In the genomic region with DNA sequence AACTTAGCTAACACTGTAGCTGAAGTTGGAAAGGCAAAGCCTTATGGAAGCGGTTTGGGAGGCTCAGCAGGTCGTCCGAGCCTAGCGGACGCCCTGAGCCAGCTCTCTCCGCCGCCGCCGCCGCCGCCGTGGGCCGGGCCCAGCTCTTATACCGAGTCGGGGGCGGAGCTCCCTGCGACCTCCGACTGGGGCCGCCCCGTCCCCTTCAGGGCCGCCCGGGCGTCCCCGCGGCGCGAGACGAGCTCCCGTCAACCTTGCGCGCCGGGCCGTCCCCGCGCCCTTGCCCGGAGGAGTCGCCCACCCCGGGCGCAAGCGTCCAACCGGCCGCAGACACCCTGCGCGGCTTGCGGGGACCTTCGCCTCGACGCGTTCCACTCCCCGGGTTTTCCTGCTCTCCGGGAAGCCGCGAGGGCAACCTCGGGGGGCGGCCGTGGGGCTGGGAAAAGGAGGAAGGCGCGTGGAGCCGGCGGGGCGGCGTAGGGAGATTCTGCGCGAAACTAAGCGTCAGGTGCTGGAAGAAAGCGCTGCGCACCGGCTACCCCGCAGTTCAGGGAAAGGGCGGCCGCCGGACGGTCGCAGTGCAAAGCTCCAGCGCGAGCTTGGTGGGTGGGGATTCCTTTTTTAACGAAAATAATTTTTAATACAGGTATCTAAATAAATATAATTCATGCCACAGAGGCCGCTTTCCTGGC, we compare ENCODE assay signal across 8 cellular contexts. TPM values are rescaled to one million over a fixed set of nuclear protein-coding genes. Genes with fewer than 3 reads are reported as not detected.
DNase-seq lines count a peak whose midpoint lies in the region; ATAC-seq and TF ChIP-seq lines count a peak whose summit lies in the region.

A gene with protein sequence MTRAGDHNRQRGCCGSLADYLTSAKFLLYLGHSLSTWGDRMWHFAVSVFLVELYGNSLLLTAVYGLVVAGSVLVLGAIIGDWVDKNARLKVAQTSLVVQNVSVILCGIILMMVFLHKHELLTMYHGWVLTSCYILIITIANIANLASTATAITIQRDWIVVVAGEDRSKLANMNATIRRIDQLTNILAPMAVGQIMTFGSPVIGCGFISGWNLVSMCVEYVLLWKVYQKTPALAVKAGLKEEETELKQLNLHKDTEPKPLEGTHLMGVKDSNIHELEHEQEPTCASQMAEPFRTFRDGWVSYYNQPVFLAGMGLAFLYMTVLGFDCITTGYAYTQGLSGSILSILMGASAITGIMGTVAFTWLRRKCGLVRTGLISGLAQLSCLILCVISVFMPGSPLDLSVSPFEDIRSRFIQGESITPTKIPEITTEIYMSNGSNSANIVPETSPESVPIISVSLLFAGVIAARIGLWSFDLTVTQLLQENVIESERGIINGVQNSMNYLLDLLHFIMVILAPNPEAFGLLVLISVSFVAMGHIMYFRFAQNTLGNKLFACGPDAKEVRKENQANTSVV (minus strand): TSS at position 125 of the 692 bp plus-strand sequence. CDS start 326 bp downstream, outside the sequence.

- ATAC-seq in HG02885 (IDR thresholded peaks at IDR 0.05; ENCODE audit: poor library complexity, unreplicated experiment), result peak; percentile 77

- H3K4me3 ChIP-seq in GM12864 (ENCODE audit: low read depth, low read length), result peak within 1 kb of the TSS; percentile 41
- H3K4me3 ChIP-seq in endodermal cell (ENCODE audit: low read length), result peak within 1 kb of the TSS; percentile 94
- peak within 1 kb of the TSS; percentile 59 for H3K4me3 ChIP-seq in mesodermal cell (ENCODE audit: extremely low read depth, insufficient read depth, low read length, poor library complexity, severe bottlenecking)

- H3K9me3 Mint-ChIP-seq in endodermal cell, result no peaks in the 10 kb centered on the region

- H3K36me3 Mint-ChIP-seq in endodermal cell (ENCODE audit: low read depth), result peaks cover 36% of the 10 kb centered on the region

- peaks cover 48% of the 10 kb centered on the region for H3K27me3 Mint-ChIP-seq in endodermal cell (ENCODE audit: insufficient read depth)

- peaks cover 3% of the 10 kb centered on the region for H3K4me1 ChIP-seq in endodermal cell (ENCODE audit: control insufficient read depth, insufficient read depth, low read length)
- H3K4me1 ChIP-seq in mesodermal cell (ENCODE audit: control insufficient read depth, insufficient read depth, low read length, poor library complexity, severe bottlenecking), result peaks cover 4% of the 10 kb centered on the region

- TF ChIP-seq CTCF in GM12864 (IDR thresholded peaks at IDR 0.05; ENCODE audit: low read depth, low read length, missing control alignments) (no peak), endodermal cell (conservative IDR thresholded peaks at IDR 0.05) (no peak)

- peak within 1 kb of the TSS; percentile 54 for H3K9ac ChIP-seq in endodermal cell (ENCODE audit: extremely low read depth, low read length, poor library complexity, severe bottlenecking)

- H3K4me1 Mint-ChIP-seq in endodermal cell, result peaks cover 43% of the 10 kb centered on the region

- H3K36me3 ChIP-seq in endodermal cell (ENCODE audit: control insufficient read depth, insufficient read depth, low read length), result peaks cover 7% of the 10 kb centered on the region
- no peaks in the 10 kb centered on the region for H3K36me3 ChIP-seq in mesodermal cell (ENCODE audit: control insufficient read depth, insufficient read depth, low read length)

- H3K9me3 ChIP-seq in endodermal cell (ENCODE audit: control insufficient read depth, low read length) (no peaks in the 10 kb centered on the region), mesodermal cell (ENCODE audit: control insufficient read depth, low read length) (no peaks in the 10 kb centered on the region)

- peaks cover 32% of the 10 kb centered on the region for H3K27me3 ChIP-seq in endodermal cell (ENCODE audit: control insufficient read depth, insufficient read depth, low read length, poor library complexity, severe bottlenecking)

- WGBS in endodermal cell (ENCODE audit: insufficient coverage in 1 of 2, insufficient read length in 1 of 2), 2 experiments, result 0% methylated on average over 22 to 73 of the region's 78 CpGs
- 1% methylated on average over 42 to 58 of the region's 78 CpGs for WGBS in mesodermal cell (ENCODE audit: insufficient coverage in 2 of 2), 2 experiments

- H3K27ac ChIP-seq in endodermal cell (ENCODE audit: low read depth, low read length) (no peak within 1 kb of the TSS), mesodermal cell (ENCODE audit: low read depth, low read length, severe bottlenecking) (peak within 1 kb of the TSS; percentile 63)

- H3K27ac Mint-ChIP-seq in endodermal cell, result peak within 1 kb of the TSS; percentile 74

- no peak for DNase-seq in GM12864 (ENCODE audit: low read depth)
- peak; percentile 78 for DNase-seq in NCI-H748 (lab: John Stamatoyannopoulos, UW; ENCODE audit: unreplicated experiment)
- peak; percentile 66 for DNase-seq in activated CD8-positive, alpha-beta memory T cell treated with anti-CD3 and anti-CD28 coated beads, Interleukin-2, amount 50 U/mL, for 4 hours
- DNase-seq in endodermal cell, result peak; percentile 87
- DNase-seq in stimulated activated CD8-positive, alpha-beta memory T cell treated with anti-CD3 and anti-CD28 coated beads, Interleukin-12 subunit alpha, Interleukin-12 subunit beta, amount 100 ng/mL, for 4 hours (ENCODE audit: low read depth), result peak; percentile 42
- no peak for DNase-seq in GDM1 (lab: John Stamatoyannopoulos, UW)

- peak within 1 kb of the TSS; percentile 81 for H3K4me3 Mint-ChIP-seq in endodermal cell

RNA-seq across cellular contexts. Expression of the gene that starts here (rescaled TPM):
- 10 to 100 TPM; 74.1 to 96.8 TPM for total RNA-seq in endodermal cell
- 12.3 TPM for polyA plus RNA-seq in endodermal cell (2013, experiment 1 of 2)
- polyA plus RNA-seq in endodermal cell (2013, experiment 2 of 2), result 14.1 TPM
- 48.1 TPM for polyA plus RNA-seq in mesodermal cell (2013, experiment 1 of 2)
- polyA plus RNA-seq in mesodermal cell (2013, experiment 2 of 2), result 60.9 TPM

Comparison
In these comparisons a context has a peak if more than half of its experiments do, and no peak if none do; other contexts are left out.
1. DNase-seq: peak in NCI-H748 (single experiment), activated CD8-positive, alpha-beta memory T cell treated with anti-CD3 and anti-CD28 coated beads, Interleukin-2, amount 50 U/mL, for 4 hours (single experiment), endodermal cell (single experiment) and stimulated activated CD8-positive, alpha-beta memory T cell treated with anti-CD3 and anti-CD28 coated beads, Interleukin-12 subunit alpha, Interleukin-12 subunit beta, amount 100 ng/mL, for 4 hours (single experiment); none in GM12864 (single experiment) and GDM1 (single experiment).
2. H3K4me3 ChIP-seq: peak in every context shown above with its lines; median percentile 94 in endodermal cell; 59 in mesodermal cell; 41 in GM12864.